11 cellular contexts compared by ENCODE assay signal in genomic region chr5:128782446-128782845, GRCh38.
DNase-seq lines count a peak whose midpoint lies in the region; ATAC-seq and TF ChIP-seq lines count a peak whose summit lies in the region.
"Had no signal": no experiment of that assay in that cellular context is flagged by ENCODE, and none has a peak within 500 bp of the region (broad histone marks: within the 10 kb centered on the region; RNA-seq: fewer than 3 reads in every experiment).

No MANE protein-coding gene starts in this region.

- H3K4me1 ChIP-seq in right atrium auricular region, result peaks cover 0 to 6% of the 10 kb centered on the region in 2 donors
- no peaks in the 10 kb centered on the region for H3K4me1 ChIP-seq in testis

- POLR2A ChIA-PET in CD4-positive, alpha-beta T cell (lab: Charles Lee), result no interaction called here

- no peak for ATAC-seq in activated CD8-positive, alpha-beta memory T cell treated with anti-CD3 and anti-CD28 coated beads, Interleukin-2, amount 10 ng/mL, durations not matched to agents 7 days and 5 days
- ATAC-seq in CD4-positive, alpha-beta T cell (ENCODE audit: poor library complexity), result no peak
- no peak for ATAC-seq in T-helper 17 cell

- no peak overlapping the region for H3K4me3 Mint-ChIP-seq in activated CD8-positive, alpha-beta memory T cell treated with anti-CD3 and anti-CD28 coated beads, Interleukin-2, amount 10 ng/mL, durations not matched to agents 7 days and 5 days
- no peak overlapping the region for H3K4me3 Mint-ChIP-seq in CD4-positive, alpha-beta T cell
- H3K4me3 Mint-ChIP-seq in T-helper 17 cell, result no peak overlapping the region

- in situ Hi-C loops in brain microvascular endothelial cell (cut with HindIII; ENCODE audit: low pct_ligation_motif_present, low sequenced_read_pairs), result no loop called here

- intact Hi-C loops in testis (cut with DNase I; ENCODE audit: low total_unique reads), result no loop called here
- intact Hi-C loops in CD4-positive, alpha-beta T cell (cut with DNase I, micrococcal nuclease), result no loop called here

- H3K36me3 ChIP-seq in brain microvascular endothelial cell (replicated peaks) (no peaks in the 10 kb centered on the region), right atrium auricular region (no peaks in the 10 kb centered on the region), testis (ENCODE audit: low read depth, missing control alignments) (no peaks in the 10 kb centered on the region)

- H3K27me3 Mint-ChIP-seq in activated CD8-positive, alpha-beta memory T cell treated with anti-CD3 and anti-CD28 coated beads, Interleukin-2, amount 10 ng/mL, durations not matched to agents 7 days and 5 days, result no peaks in the 10 kb centered on the region
- H3K27me3 Mint-ChIP-seq in CD4-positive, alpha-beta T cell, result no peaks in the 10 kb centered on the region
- H3K27me3 Mint-ChIP-seq in T-helper 17 cell, result no peaks in the 10 kb centered on the region

- no peaks in the 10 kb centered on the region for H3K36me3 Mint-ChIP-seq in activated CD8-positive, alpha-beta memory T cell treated with anti-CD3 and anti-CD28 coated beads, Interleukin-2, amount 10 ng/mL, durations not matched to agents 7 days and 5 days
- H3K36me3 Mint-ChIP-seq in CD4-positive, alpha-beta T cell (ENCODE audit: low read depth), result no peaks in the 10 kb centered on the region
- no peaks in the 10 kb centered on the region for H3K36me3 Mint-ChIP-seq in T-helper 17 cell (ENCODE audit: low read depth)

- no peak for TF ChIP-seq POLR2A in testis (IDR thresholded peaks at IDR 0.05)

- no peaks in the 10 kb centered on the region for H3K9me3 Mint-ChIP-seq in activated CD8-positive, alpha-beta memory T cell treated with anti-CD3 and anti-CD28 coated beads, Interleukin-2, amount 10 ng/mL, durations not matched to agents 7 days and 5 days (ENCODE audit: low read depth)
- H3K9me3 Mint-ChIP-seq in CD4-positive, alpha-beta T cell, result no peaks in the 10 kb centered on the region

- H3K27ac ChIP-seq in brain microvascular endothelial cell, result no peak overlapping the region
- H3K27ac ChIP-seq in right atrium auricular region, result no peak overlapping the region
- H3K27ac ChIP-seq in testis, result no peak overlapping the region
- H3K27ac ChIP-seq in CD4-positive, alpha-beta T cell (ENCODE audit: low read depth, low read length), result no peak overlapping the region

- no peak overlapping the region for H3K27ac Mint-ChIP-seq in activated CD8-positive, alpha-beta memory T cell treated with anti-CD3 and anti-CD28 coated beads, Interleukin-2, amount 10 ng/mL, durations not matched to agents 7 days and 5 days
- H3K27ac Mint-ChIP-seq in CD4-positive, alpha-beta T cell, result no peak overlapping the region
- H3K27ac Mint-ChIP-seq in T-helper 17 cell, result no peak overlapping the region

- no peaks in the 10 kb centered on the region for H3K9me3 ChIP-seq in right atrium auricular region
- H3K9me3 ChIP-seq in testis, result no peaks in the 10 kb centered on the region
- no peaks in the 10 kb centered on the region for H3K9me3 ChIP-seq in CD4-positive, alpha-beta T cell (ENCODE audit: control insufficient read depth, low read length)
- H3K9me3 ChIP-seq in T-helper 17 cell (ENCODE audit: control insufficient read depth, low read length, poor library complexity, severe bottlenecking), result no peaks in the 10 kb centered on the region

- 42 to 51% methylated on average over 4 of the region's 4 CpGs for WGBS in testis, 2 donors

- H3K4me3 ChIP-seq in brain microvascular endothelial cell (ENCODE audit: low read depth, low read length), result no peak overlapping the region
- no peak overlapping the region for H3K4me3 ChIP-seq in right atrium auricular region
- no peak overlapping the region for H3K4me3 ChIP-seq in testis

- CTCF ChIA-PET in activated CD8-positive, alpha-beta memory T cell treated with anti-CD3 and anti-CD28 coated beads, Interleukin-2, amount 10 ng/mL, durations not matched to agents 7 days and 5 days (lab: Charles Lee), result no interaction called here
- CTCF ChIA-PET in CD4-positive, alpha-beta T cell (lab: Charles Lee), result no interaction called here

- H3K27me3 ChIP-seq in brain microvascular endothelial cell (replicated peaks) (no peaks in the 10 kb centered on the region), right atrium auricular region (no peaks in the 10 kb centered on the region), testis (no peaks in the 10 kb centered on the region)
- H3K27me3 ChIP-seq in CD4-positive, alpha-beta T cell (ENCODE audit: control insufficient read depth, insufficient read depth, low read length), result no peaks in the 10 kb centered on the region

- TF ChIP-seq CTCF in brain microvascular endothelial cell (IDR thresholded peaks at IDR 0.05; ENCODE audit: low read depth, low read length, missing control alignments), result no peak
- no peak for TF ChIP-seq CTCF in right atrium auricular region (IDR thresholded peaks at IDR 0.05)
- no peak for TF ChIP-seq CTCF in testis (IDR thresholded peaks at IDR 0.05)
- TF ChIP-seq CTCF in CD4-positive, alpha-beta T cell (IDR thresholded peaks at IDR 0.05), result no peak

- peaks cover 2% of the 10 kb centered on the region for H3K4me1 Mint-ChIP-seq in activated CD8-positive, alpha-beta memory T cell treated with anti-CD3 and anti-CD28 coated beads, Interleukin-2, amount 10 ng/mL, durations not matched to agents 7 days and 5 days
- H3K4me1 Mint-ChIP-seq in CD4-positive, alpha-beta T cell (ENCODE audit: low read depth), result no peaks in the 10 kb centered on the region
- no peaks in the 10 kb centered on the region for H3K4me1 Mint-ChIP-seq in T-helper 17 cell

- peak; percentile 1 for DNase-seq in HK-2 (ENCODE audit: unreplicated experiment)
- peak; percentile 90 for DNase-seq in brain microvascular endothelial cell
- peak; percentile 77 for DNase-seq in right atrium auricular region (ENCODE audit: low spot score)
- DNase-seq in testis, result peak; percentile 60
- no peak for DNase-seq in NOMO-1 treated with DMSO at 0.1 percent for 48 hours (lab: John Stamatoyannopoulos, UW; ENCODE audit: unreplicated experiment)
- no peak for DNase-seq in activated CD8-positive, alpha-beta memory T cell treated with anti-CD3 and anti-CD28 coated beads, Interleukin-2, amount 10 ng/mL, durations not matched to agents 7 days and 5 days
- DNase-seq in CD4-positive, alpha-beta T cell, result no peak
- DNase-seq in T-helper 17 cell, result no peak
- DNase-seq: activated CD8-positive, alpha-beta memory T cell treated with anti-CD3 and anti-CD28 coated beads, Interleukin-2, amount 50 U/mL, for 4 hours; NCI-H774; stimulated activated CD4-positive, alpha-beta T cell treated with anti-CD3 and anti-CD28 coated beads, Interleukin-4, amount 100 ng/mL, for 4 hours had no signal

Comparison
In these comparisons a context has a peak if more than half of its experiments do, and no peak if none do; other contexts are left out.
1. DNase-seq: peak in HK-2 (single experiment), brain microvascular endothelial cell (single experiment), right atrium auricular region (single experiment) and testis (single experiment); none in NOMO-1 treated with DMSO at 0.1 percent for 48 hours (single experiment), activated CD8-positive, alpha-beta memory T cell treated with anti-CD3 and anti-CD28 coated beads, Interleukin-2, amount 10 ng/mL, durations not matched to agents 7 days and 5 days (single experiment), CD4-positive, alpha-beta T cell (0 of 10) and T-helper 17 cell (0 of 3).